ENCODE assay signal across 1 cellular context in the genomic region with DNA sequence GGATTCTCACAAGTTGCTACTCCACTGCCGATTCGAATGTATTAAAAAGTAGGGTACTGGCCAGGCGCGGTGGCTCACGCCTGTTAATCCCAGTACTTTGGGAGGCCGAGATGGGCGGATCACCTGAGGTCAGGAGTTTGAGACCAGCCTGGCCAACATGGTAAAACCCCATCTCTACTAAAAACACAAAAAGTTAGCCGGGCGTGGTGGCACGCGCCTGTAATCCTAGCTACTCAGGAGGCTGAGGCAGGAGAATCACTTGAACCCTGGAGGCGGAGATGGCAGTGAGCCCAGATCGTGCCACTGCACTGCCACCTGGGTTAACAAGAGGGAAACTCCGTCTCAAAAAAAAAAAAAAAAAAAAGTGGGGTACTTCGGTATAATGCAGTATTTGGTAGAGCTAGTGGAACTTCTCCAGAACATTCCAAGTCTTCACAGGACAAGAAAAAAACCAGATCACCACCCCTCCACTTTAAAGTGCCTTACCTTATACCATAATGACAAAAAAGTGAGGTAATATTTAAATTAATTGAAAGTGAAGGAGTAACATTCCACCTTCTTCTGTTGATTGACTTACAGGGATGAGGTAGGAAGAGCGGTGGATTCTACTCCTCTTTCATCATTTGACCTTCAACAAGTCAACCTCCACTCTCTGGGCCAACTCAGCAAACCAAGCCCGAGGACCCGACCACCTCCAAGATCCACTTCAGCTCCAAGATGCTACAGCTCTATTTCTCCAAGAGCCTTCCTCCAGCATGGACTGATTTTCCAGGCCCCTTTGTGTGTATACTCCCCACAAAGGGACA.
TF ChIP-seq lines count a peak whose summit lies in the region.

No MANE protein-coding gene starts in this region.

TF ChIP-seq in K562, 482 proteins besides CTCF, POLR2A, EP300 and RAD21 (continues in another document):
- TF ChIP-seq EGR1 (conservative IDR thresholded peaks at IDR 0.05): no peak
- TF ChIP-seq, protein P1, sequence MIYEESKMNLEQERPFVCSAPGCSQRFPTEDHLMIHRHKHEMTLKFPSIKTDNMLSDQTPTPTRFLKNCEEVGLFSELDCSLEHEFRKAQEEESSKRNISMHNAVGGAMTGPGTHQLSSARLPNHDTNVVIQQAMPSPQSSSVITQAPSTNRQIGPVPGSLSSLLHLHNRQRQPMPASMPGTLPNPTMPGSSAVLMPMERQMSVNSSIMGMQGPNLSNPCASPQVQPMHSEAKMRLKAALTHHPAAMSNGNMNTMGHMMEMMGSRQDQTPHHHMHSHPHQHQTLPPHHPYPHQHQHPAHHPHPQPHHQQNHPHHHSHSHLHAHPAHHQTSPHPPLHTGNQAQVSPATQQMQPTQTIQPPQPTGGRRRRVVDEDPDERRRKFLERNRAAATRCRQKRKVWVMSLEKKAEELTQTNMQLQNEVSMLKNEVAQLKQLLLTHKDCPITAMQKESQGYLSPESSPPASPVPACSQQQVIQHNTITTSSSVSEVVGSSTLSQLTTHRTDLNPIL (CRISPR knock-in tag; IDR thresholded peaks at IDR 0.05): no peak
- no peak for TF ChIP-seq ZNF239 (CRISPR knock-in tag; IDR thresholded peaks at IDR 0.05)
- no peak for TF ChIP-seq HBP1 (CRISPR knock-in tag; IDR thresholded peaks at IDR 0.05)
- no peak for TF ChIP-seq CCAR2 (IDR thresholded peaks at IDR 0.05; ENCODE audit: low read depth, low read length)
- TF ChIP-seq, protein P2, sequence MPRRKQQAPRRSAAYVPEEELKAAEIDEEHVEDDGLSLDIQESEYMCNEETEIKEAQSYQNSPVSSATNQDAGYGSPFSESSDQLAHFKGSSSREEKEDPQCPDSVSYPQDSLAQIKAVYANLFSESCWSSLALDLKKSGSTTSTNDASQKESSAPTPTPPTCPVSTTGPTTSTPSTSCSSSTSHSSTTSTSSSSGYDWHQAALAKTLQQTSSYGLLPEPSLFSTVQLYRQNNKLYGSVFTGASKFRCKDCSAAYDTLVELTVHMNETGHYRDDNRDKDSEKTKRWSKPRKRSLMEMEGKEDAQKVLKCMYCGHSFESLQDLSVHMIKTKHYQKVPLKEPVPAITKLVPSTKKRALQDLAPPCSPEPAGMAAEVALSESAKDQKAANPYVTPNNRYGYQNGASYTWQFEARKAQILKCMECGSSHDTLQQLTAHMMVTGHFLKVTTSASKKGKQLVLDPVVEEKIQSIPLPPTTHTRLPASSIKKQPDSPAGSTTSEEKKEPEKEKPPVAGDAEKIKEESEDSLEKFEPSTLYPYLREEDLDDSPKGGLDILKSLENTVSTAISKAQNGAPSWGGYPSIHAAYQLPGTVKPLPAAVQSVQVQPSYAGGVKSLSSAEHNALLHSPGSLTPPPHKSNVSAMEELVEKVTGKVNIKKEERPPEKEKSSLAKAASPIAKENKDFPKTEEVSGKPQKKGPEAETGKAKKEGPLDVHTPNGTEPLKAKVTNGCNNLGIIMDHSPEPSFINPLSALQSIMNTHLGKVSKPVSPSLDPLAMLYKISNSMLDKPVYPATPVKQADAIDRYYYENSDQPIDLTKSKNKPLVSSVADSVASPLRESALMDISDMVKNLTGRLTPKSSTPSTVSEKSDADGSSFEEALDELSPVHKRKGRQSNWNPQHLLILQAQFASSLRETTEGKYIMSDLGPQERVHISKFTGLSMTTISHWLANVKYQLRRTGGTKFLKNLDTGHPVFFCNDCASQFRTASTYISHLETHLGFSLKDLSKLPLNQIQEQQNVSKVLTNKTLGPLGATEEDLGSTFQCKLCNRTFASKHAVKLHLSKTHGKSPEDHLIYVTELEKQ (CRISPR knock-in tag; IDR thresholded peaks at IDR 0.05): no peak
- no peak for TF ChIP-seq ZNF668 (CRISPR knock-in tag; IDR thresholded peaks at IDR 0.05)
- TF ChIP-seq IRF1 (CRISPR knock-in tag; IDR thresholded peaks at IDR 0.05; ENCODE audit: borderline replicate concordance): no peak
- TF ChIP-seq SRSF1 (IDR thresholded peaks at IDR 0.05; ENCODE audit: low read depth, low read length): no peak
- no peak for TF ChIP-seq HINFP (tag; conservative IDR thresholded peaks at IDR 0.05; ENCODE audit: low read depth)
- TF ChIP-seq, protein P3, sequence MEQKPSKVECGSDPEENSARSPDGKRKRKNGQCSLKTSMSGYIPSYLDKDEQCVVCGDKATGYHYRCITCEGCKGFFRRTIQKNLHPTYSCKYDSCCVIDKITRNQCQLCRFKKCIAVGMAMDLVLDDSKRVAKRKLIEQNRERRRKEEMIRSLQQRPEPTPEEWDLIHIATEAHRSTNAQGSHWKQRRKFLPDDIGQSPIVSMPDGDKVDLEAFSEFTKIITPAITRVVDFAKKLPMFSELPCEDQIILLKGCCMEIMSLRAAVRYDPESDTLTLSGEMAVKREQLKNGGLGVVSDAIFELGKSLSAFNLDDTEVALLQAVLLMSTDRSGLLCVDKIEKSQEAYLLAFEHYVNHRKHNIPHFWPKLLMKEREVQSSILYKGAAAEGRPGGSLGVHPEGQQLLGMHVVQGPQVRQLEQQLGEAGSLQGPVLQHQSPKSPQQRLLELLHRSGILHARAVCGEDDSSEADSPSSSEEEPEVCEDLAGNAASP (IDR thresholded peaks at IDR 0.05): no peak
- TF ChIP-seq MYC (IDR thresholded peaks at IDR 0.05; ENCODE audit: low read depth, low read length): no peak
- TF ChIP-seq MYC (CRISPR knock-in tag; IDR thresholded peaks at IDR 0.05; ENCODE audit: borderline replicate concordance, low read depth): no peak
- TF ChIP-seq, protein P4, sequence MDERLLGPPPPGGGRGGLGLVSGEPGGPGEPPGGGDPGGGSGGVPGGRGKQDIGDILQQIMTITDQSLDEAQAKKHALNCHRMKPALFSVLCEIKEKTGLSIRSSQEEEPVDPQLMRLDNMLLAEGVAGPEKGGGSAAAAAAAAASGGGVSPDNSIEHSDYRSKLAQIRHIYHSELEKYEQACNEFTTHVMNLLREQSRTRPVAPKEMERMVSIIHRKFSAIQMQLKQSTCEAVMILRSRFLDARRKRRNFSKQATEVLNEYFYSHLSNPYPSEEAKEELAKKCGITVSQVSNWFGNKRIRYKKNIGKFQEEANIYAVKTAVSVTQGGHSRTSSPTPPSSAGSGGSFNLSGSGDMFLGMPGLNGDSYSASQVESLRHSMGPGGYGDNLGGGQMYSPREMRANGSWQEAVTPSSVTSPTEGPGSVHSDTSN (CRISPR knock-in tag; IDR thresholded peaks at IDR 0.05; ENCODE audit: low read depth): no peak
- TF ChIP-seq, protein P4 (tag; conservative IDR thresholded peaks at IDR 0.05; ENCODE audit: low read depth): 0 out of 2 replicates have a peak, but pooled peaks have one; percentile 11
- TF ChIP-seq ZKSCAN3 (CRISPR knock-in tag; IDR thresholded peaks at IDR 0.05): no peak
- 0 out of 2 replicates have a peak, but pooled peaks have one; percentile 8 for TF ChIP-seq ZNF766 (CRISPR knock-in tag; conservative IDR thresholded peaks at IDR 0.05)
- TF ChIP-seq SAP30 (IDR thresholded peaks at IDR 0.05; ENCODE audit: borderline replicate concordance, insufficient read depth, low read depth, low read length, poor library complexity, severe bottlenecking): peak; percentile 11
- TF ChIP-seq DMBX1 (CRISPR knock-in tag; IDR thresholded peaks at IDR 0.05; ENCODE audit: borderline replicate concordance): 0 out of 2 replicates have a peak, but pooled peaks have one; percentile 45
- TF ChIP-seq JUND (IDR thresholded peaks at IDR 0.05; ENCODE audit: borderline replicate concordance, low read depth, low read length): 0 out of 2 replicates have a peak, but pooled peaks have one; percentile 16
- TF ChIP-seq JUND (tag; IDR thresholded peaks at IDR 0.05; ENCODE audit: borderline replicate concordance, low read depth, low read length): no peak
- TF ChIP-seq RBM14 (IDR thresholded peaks at IDR 0.05; ENCODE audit: borderline replicate concordance, insufficient read depth, low read depth, low read length): no peak
- no peak for TF ChIP-seq ZNF785 (CRISPR knock-in tag; IDR thresholded peaks at IDR 0.05)
- TF ChIP-seq ZNF696 (CRISPR knock-in tag; conservative IDR thresholded peaks at IDR 0.05): no peak
- TF ChIP-seq, protein P5, sequence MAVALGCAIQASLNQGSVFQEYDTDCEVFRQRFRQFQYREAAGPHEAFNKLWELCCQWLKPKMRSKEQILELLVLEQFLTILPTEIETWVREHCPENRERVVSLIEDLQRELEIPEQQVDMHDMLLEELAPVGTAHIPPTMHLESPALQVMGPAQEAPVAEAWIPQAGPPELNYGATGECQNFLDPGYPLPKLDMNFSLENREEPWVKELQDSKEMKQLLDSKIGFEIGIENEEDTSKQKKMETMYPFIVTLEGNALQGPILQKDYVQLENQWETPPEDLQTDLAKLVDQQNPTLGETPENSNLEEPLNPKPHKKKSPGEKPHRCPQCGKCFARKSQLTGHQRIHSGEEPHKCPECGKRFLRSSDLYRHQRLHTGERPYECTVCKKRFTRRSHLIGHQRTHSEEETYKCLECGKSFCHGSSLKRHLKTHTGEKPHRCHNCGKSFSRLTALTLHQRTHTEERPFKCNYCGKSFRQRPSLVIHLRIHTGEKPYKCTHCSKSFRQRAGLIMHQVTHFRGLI (CRISPR knock-in tag; IDR thresholded peaks at IDR 0.05): no peak
- no peak for TF ChIP-seq ZNF57 (CRISPR knock-in tag; IDR thresholded peaks at IDR 0.05)
- TF ChIP-seq ZNF212 (CRISPR knock-in tag; IDR thresholded peaks at IDR 0.05): no peak
- TF ChIP-seq ZBTB12 (CRISPR knock-in tag; IDR thresholded peaks at IDR 0.05): no peak
- peak; percentile 53; the same call in 1 of the 2 replicates for TF ChIP-seq LCOR (CRISPR knock-in tag; IDR thresholded peaks at IDR 0.05)
- TF ChIP-seq PHTF2 (CRISPR knock-in tag; IDR thresholded peaks at IDR 0.05): no peak
- no peak for TF ChIP-seq ELF2 (CRISPR knock-in tag; IDR thresholded peaks at IDR 0.05)
- peak; percentile 18; the same call in 1 of the 2 replicates for TF ChIP-seq POLR2G (IDR thresholded peaks at IDR 0.05; ENCODE audit: low read depth, low read length)
- peak; percentile 52 for TF ChIP-seq NFIC (IDR thresholded peaks at IDR 0.05)
- no peak for TF ChIP-seq ZBTB9 (CRISPR knock-in tag; IDR thresholded peaks at IDR 0.05)
- TF ChIP-seq ZNF507 (tag; conservative IDR thresholded peaks at IDR 0.05): no peak
- no peak for TF ChIP-seq ZNF780A (CRISPR knock-in tag; IDR thresholded peaks at IDR 0.05)
- TF ChIP-seq KAT8 (IDR thresholded peaks at IDR 0.05; ENCODE audit: low read depth): no peak
- TF ChIP-seq, protein P6, sequence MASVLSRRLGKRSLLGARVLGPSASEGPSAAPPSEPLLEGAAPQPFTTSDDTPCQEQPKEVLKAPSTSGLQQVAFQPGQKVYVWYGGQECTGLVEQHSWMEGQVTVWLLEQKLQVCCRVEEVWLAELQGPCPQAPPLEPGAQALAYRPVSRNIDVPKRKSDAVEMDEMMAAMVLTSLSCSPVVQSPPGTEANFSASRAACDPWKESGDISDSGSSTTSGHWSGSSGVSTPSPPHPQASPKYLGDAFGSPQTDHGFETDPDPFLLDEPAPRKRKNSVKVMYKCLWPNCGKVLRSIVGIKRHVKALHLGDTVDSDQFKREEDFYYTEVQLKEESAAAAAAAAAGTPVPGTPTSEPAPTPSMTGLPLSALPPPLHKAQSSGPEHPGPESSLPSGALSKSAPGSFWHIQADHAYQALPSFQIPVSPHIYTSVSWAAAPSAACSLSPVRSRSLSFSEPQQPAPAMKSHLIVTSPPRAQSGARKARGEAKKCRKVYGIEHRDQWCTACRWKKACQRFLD (CRISPR knock-in tag; IDR thresholded peaks at IDR 0.05): no peak
